In the genomic region with DNA sequence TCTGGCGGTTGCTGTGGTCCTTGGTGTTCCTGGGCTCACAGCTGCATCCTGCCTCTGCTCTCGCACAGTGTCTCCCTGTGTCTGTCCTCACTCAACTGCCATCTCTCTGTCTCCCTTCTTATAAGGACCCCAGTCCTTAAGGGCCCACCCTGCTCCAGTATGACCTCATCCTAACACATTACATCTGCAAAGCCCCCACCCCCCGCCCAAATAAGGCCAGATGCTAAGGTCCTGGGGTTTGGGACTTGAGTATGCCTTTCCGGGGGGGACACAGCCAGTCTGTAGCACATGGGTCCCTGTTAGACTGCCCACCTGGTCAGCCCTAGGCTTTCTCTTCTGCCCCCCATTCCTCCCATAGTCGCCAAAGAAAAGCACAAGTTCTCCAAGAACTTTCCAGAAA, we compare ENCODE assay signal across 30 cellular contexts. TPM values are rescaled to one million over a fixed set of nuclear protein-coding genes. Genes with fewer than 3 reads are reported as not detected.
"Had no signal": no experiment of that assay in that cellular context is flagged by ENCODE, and none has a peak within 500 bp of the region (broad histone marks: within the 10 kb centered on the region; RNA-seq: fewer than 3 reads in every experiment).

No MANE protein-coding gene starts in this region.

- H3K79me2 ChIP-seq: parathyroid adenoma had no signal

- H3K4me3 Mint-ChIP-seq: immature natural killer cell; memory B cell; naive thymus-derived CD4-positive, alpha-beta T cell; natural killer cell treated with Interleukin-12 subunit alpha and Interleukin-12 subunit beta and Interleukin-15 and Interleukin-18, amount 100 ng/mL, for 72 hours; stimulated activated effector memory CD8-positive, alpha-beta T cell treated with anti-CD3 and anti-CD28 coated beads, Interleukin-12 subunit alpha, Interleukin-12 subunit beta, amount 100 ng/mL, for 72 hours; stimulated activated naive CD8-positive, alpha-beta T cell treated with anti-CD3 and anti-CD28 coated beads, Interleukin-15, Interleukin-2, amounts not matched to agents 100 ng/mL and 50 ng/mL, for 24 hours had no signal

- H3K4me3 ChIP-seq: heart left ventricle, left ventricle myocardium inferior, mucosa of descending colon, right atrium auricular region, spleen, suprapubic skin, thoracic aorta, tibial artery, upper lobe of right lung had no signal

- H3K27me3 ChIP-seq: heart left ventricle, right atrium auricular region, upper lobe of right lung had no signal

- ATAC-seq: heart left ventricle; mucosa of descending colon; naive thymus-derived CD4-positive, alpha-beta T cell; natural killer cell treated with Interleukin-12 subunit alpha and Interleukin-12 subunit beta and Interleukin-15 and Interleukin-18, amount 100 ng/mL, for 72 hours; sciatic nerve; stimulated activated effector memory CD8-positive, alpha-beta T cell treated with anti-CD3 and anti-CD28 coated beads, Interleukin-12 subunit alpha, Interleukin-12 subunit beta, amount 100 ng/mL, for 72 hours; upper lobe of right lung had no signal

- H3K36me3 ChIP-seq: heart left ventricle, left ventricle myocardium inferior, right atrium auricular region, spleen, suprapubic skin, thoracic aorta, tibial artery, upper lobe of right lung had no signal

- H3K4me1 Mint-ChIP-seq: immature natural killer cell; memory B cell; stimulated activated effector memory CD8-positive, alpha-beta T cell treated with anti-CD3 and anti-CD28 coated beads, Interleukin-12 subunit alpha, Interleukin-12 subunit beta, amount 100 ng/mL, for 72 hours had no signal

- H3K27ac Mint-ChIP-seq: immature natural killer cell; memory B cell; naive thymus-derived CD4-positive, alpha-beta T cell; natural killer cell treated with Interleukin-12 subunit alpha and Interleukin-12 subunit beta and Interleukin-15 and Interleukin-18, amount 100 ng/mL, for 72 hours; stimulated activated effector memory CD8-positive, alpha-beta T cell treated with anti-CD3 and anti-CD28 coated beads, Interleukin-12 subunit alpha, Interleukin-12 subunit beta, amount 100 ng/mL, for 72 hours; stimulated activated naive CD8-positive, alpha-beta T cell treated with anti-CD3 and anti-CD28 coated beads, Interleukin-15, Interleukin-2, amounts not matched to agents 100 ng/mL and 50 ng/mL, for 24 hours had no signal

- H3K9me3 ChIP-seq: heart left ventricle, left ventricle myocardium inferior, mucosa of descending colon, right atrium auricular region, spleen, suprapubic skin, thoracic aorta, tibial artery, upper lobe of right lung had no signal

- H3K4me1 ChIP-seq: suprapubic skin had no signal

- H3K9me3 Mint-ChIP-seq: immature natural killer cell; memory B cell; naive thymus-derived CD4-positive, alpha-beta T cell; natural killer cell treated with Interleukin-12 subunit alpha and Interleukin-12 subunit beta and Interleukin-15 and Interleukin-18, amount 100 ng/mL, for 72 hours; stimulated activated effector memory CD8-positive, alpha-beta T cell treated with anti-CD3 and anti-CD28 coated beads, Interleukin-12 subunit alpha, Interleukin-12 subunit beta, amount 100 ng/mL, for 72 hours; stimulated activated naive CD8-positive, alpha-beta T cell treated with anti-CD3 and anti-CD28 coated beads, Interleukin-15, Interleukin-2, amounts not matched to agents 100 ng/mL and 50 ng/mL, for 24 hours had no signal

- H3K9ac ChIP-seq: parathyroid adenoma had no signal

- DNase-seq: glutamatergic neuron; hypothalamus; immature natural killer cell; left ventricle myocardium inferior; midbrain; naive thymus-derived CD4-positive, alpha-beta T cell; nucleus accumbens; stimulated activated CD4-positive, alpha-beta T cell treated with anti-CD3 and anti-CD28 coated beads, Interleukin-4, amount 100 ng/mL, for 24 hours; stimulated activated naive CD4-positive, alpha-beta T cell; trophoblast cell; upper lobe of right lung had no signal

- H2AFZ ChIP-seq: parathyroid adenoma had no signal

- H3K36me3 Mint-ChIP-seq: immature natural killer cell; memory B cell; natural killer cell treated with Interleukin-12 subunit alpha and Interleukin-12 subunit beta and Interleukin-15 and Interleukin-18, amount 100 ng/mL, for 72 hours; stimulated activated effector memory CD8-positive, alpha-beta T cell treated with anti-CD3 and anti-CD28 coated beads, Interleukin-12 subunit alpha, Interleukin-12 subunit beta, amount 100 ng/mL, for 72 hours had no signal

- H3K27ac ChIP-seq: heart left ventricle, left ventricle myocardium inferior, parathyroid adenoma, right atrium auricular region, spleen, suprapubic skin, thoracic aorta, tibial artery, upper lobe of right lung had no signal

RNA-seq across cellular contexts. Expression of gene FER1L5, which starts 40.7 kb away (rescaled TPM):
- total RNA-seq: kidney epithelial cell; lower leg skin; lung microvascular endothelial cell; myocyte; naive thymus-derived CD4-positive, alpha-beta T cell; natural killer cell treated with Interleukin-12 subunit alpha and Interleukin-12 subunit beta and Interleukin-15 and Interleukin-18, amount 100 ng/mL, for 72 hours; pulmonary artery endothelial cell; right atrium auricular region; subcutaneous adipose tissue; suprapubic skin; thoracic aorta had no signal
- polyA plus RNA-seq: immature natural killer cell had no signal
